22 cellular contexts compared by ENCODE assay signal in genomic region chr6:91449539-91449938, GRCh38.
DNase-seq lines count a peak whose midpoint lies in the region; ATAC-seq, FAIRE-seq and TF ChIP-seq lines count a peak whose summit lies in the region.
"Had no signal": no experiment of that assay in that cellular context is flagged by ENCODE, and none has a peak within 500 bp of the region (broad histone marks: within the 10 kb centered on the region; RNA-seq: fewer than 3 reads in every experiment).

No MANE protein-coding gene starts in this region.

- H2BK120ac ChIP-seq in mesenchymal stem cell (ENCODE audit: low read depth, low read length): no peak overlapping the region

- H3K36me3 ChIP-seq in SJSA1 (no peaks in the 10 kb centered on the region), mesenchymal stem cell (ENCODE audit: control insufficient read depth in 1 of 2, insufficient read depth in 2 of 2, low read depth in 1 of 2, low read length in 2 of 2) (no peaks in the 10 kb centered on the region)
- H3K36me3 ChIP-seq: BLaER1 treated with 17β-estradiol and CSF1 and Interleukin-3, amounts not matched to agents 10 nM and 100 nM; HAP-1 had no signal

- no peak overlapping the region for H2BK5ac ChIP-seq in mesenchymal stem cell (ENCODE audit: low read depth, low read length, poor library complexity, severe bottlenecking)

- H3K27me3 ChIP-seq in AG04450 (ENCODE audit: control insufficient read depth, insufficient read depth, low read length) (no peaks in the 10 kb centered on the region), SJSA1 (replicated peaks) (no peaks in the 10 kb centered on the region), mesenchymal stem cell (ENCODE audit: control insufficient read depth in 1 of 2, insufficient read depth in 1 of 2, low read length in 2 of 2) (no peaks in the 10 kb centered on the region)
- H3K27me3 ChIP-seq: BLaER1 treated with 17β-estradiol and CSF1 and Interleukin-3, amounts not matched to agents 10 nM and 100 nM had no signal

- H4K8ac ChIP-seq in mesenchymal stem cell (ENCODE audit: low read length): no peak overlapping the region

- no peak overlapping the region for H3K14ac ChIP-seq in mesenchymal stem cell (ENCODE audit: low read length in 2 of 2)

- DNase-seq in AG04450 (ENCODE audit: low read depth, low spot score) (no peak), SJSA1 (ENCODE audit: low read depth in 1 of 2, low spot score in 2 of 2) (peak in 1 of 2 experiments; percentile 57), mesenchymal stem cell (peak; percentile 57), hippocampal formation (lab: John Stamatoyannopoulos, UW) (no peak)
- DNase-seq: CD4-positive, alpha-beta memory T cell; COR-L47; DMS153; DMS79 treated with DMSO at 0.1 percent for 48 hours; EL; HFFc6; KBM-7 had no signal

- no peak overlapping the region for H2BK15ac ChIP-seq in mesenchymal stem cell (ENCODE audit: low read depth, poor library complexity, severe bottlenecking)

- POLR2A ChIA-PET in AG04450 (lab: Yijun Ruan, JAX): no interaction called here

- H3K4me3 ChIP-seq in AG04450 (ENCODE audit: low read depth, low read length) (no peak overlapping the region), SJSA1 (no peak overlapping the region), mesenchymal stem cell (ENCODE audit: insufficient read depth in 1 of 2, low read depth in 1 of 2, low read length in 2 of 2) (no peak overlapping the region)
- H3K4me3 ChIP-seq: BLaER1 treated with 17β-estradiol and CSF1 and Interleukin-3, amounts not matched to agents 10 nM and 100 nM; HAP-1 had no signal

- no peak overlapping the region for H3K9ac ChIP-seq in mesenchymal stem cell (ENCODE audit: low read length)
- H3K9ac ChIP-seq: BLaER1 treated with 17β-estradiol and CSF1 and Interleukin-3, amounts not matched to agents 10 nM and 100 nM had no signal

- no peaks in the 10 kb centered on the region for H3K9me3 ChIP-seq in AG04450 (ENCODE audit: control insufficient read depth, insufficient read depth, low read length)
- H3K9me3 ChIP-seq in SJSA1 (replicated peaks): no peaks in the 10 kb centered on the region
- no peaks in the 10 kb centered on the region for H3K9me3 ChIP-seq in mesenchymal stem cell (ENCODE audit: control insufficient read depth, low read length)
- H3K9me3 ChIP-seq: BLaER1 treated with 17β-estradiol and CSF1 and Interleukin-3, amounts not matched to agents 10 nM and 100 nM; HAP-1 had no signal

- H3K27ac ChIP-seq in AG04450 (ENCODE audit: low read depth, low read length) (peak overlapping the region; percentile 23), SJSA1 (peak overlapping the region; percentile 57), mesenchymal stem cell (ENCODE audit: low read length, poor library complexity, severe bottlenecking) (no peak overlapping the region)
- H3K27ac ChIP-seq: 22Rv1; BLaER1 treated with 17β-estradiol and CSF1 and Interleukin-3, amounts not matched to agents 10 nM and 100 nM; HL-60 had no signal

- H3K23ac ChIP-seq in mesenchymal stem cell (ENCODE audit: low read length in 2 of 2): no peak overlapping the region

- ATAC-seq in GM19035 (IDR thresholded peaks at IDR 0.05; ENCODE audit: unreplicated experiment): no peak
- no peak for ATAC-seq in HG03460 (IDR thresholded peaks at IDR 0.05; ENCODE audit: unreplicated experiment)

- H3K4me1 ChIP-seq in SJSA1 (replicated peaks) (peaks cover 24% of the 10 kb centered on the region), mesenchymal stem cell (ENCODE audit: control insufficient read depth, insufficient read depth, low read depth, low read length) (no peaks in the 10 kb centered on the region)
- H3K4me1 ChIP-seq: BLaER1 treated with 17β-estradiol and CSF1 and Interleukin-3, amounts not matched to agents 10 nM and 100 nM; HAP-1 had no signal

- no peak overlapping the region for H2AK5ac ChIP-seq in mesenchymal stem cell (ENCODE audit: low read length, severe bottlenecking)

- H4K91ac ChIP-seq in mesenchymal stem cell (ENCODE audit: low read length): no peak overlapping the region

- TF ChIP-seq CTCF in AG04450 (IDR thresholded peaks at IDR 0.05; ENCODE audit: low read depth, low read length): no peak

- CTCF ChIA-PET in AG04450 (lab: Charles Lee): no interaction called here

- no peak overlapping the region for H3K4me2 ChIP-seq in mesenchymal stem cell (ENCODE audit: low read length, poor library complexity, severe bottlenecking)
- H3K4me2 ChIP-seq: BLaER1 treated with 17β-estradiol and CSF1 and Interleukin-3, amounts not matched to agents 10 nM and 100 nM had no signal

- H2BK12ac ChIP-seq in mesenchymal stem cell (ENCODE audit: low read length in 2 of 2): no peak overlapping the region

- no peaks in the 10 kb centered on the region for H3K79me1 ChIP-seq in mesenchymal stem cell (replicated peaks; ENCODE audit: low read length, poor library complexity, severe bottlenecking)

- WGBS in mesenchymal stem cell: 52% methylated on average over 1 of the region's 4 CpGs

- H3K18ac ChIP-seq in mesenchymal stem cell (ENCODE audit: low read depth in 1 of 2, low read length in 2 of 2): no peak overlapping the region

- H2AFZ ChIP-seq in mesenchymal stem cell (ENCODE audit: low read depth, low read length): no peak overlapping the region

- H3K4ac ChIP-seq in mesenchymal stem cell (ENCODE audit: low read depth in 1 of 2, low read length in 2 of 2): no peak overlapping the region

- FAIRE-seq in endometrium (lab: Jason Lieb, UNC): peak; percentile 21
- FAIRE-seq: D721Med, G401.6, GM12891, H1 had no signal
